In genomic region chr3:150739200-150739863, GRCh38 we compare ENCODE assay signal across 1 cellular context.
TF ChIP-seq lines count a peak whose summit lies in the region.

No MANE protein-coding gene starts in this region.

TF ChIP-seq in SK-N-SH, 30 proteins besides CTCF, POLR2A, EP300 and RAD21 (continued from another document):
- no peak for TF ChIP-seq MAX (IDR thresholded peaks at IDR 0.05; ENCODE audit: low read depth)
- TF ChIP-seq EZH2phosphoT487 (IDR thresholded peaks at IDR 0.05; ENCODE audit: borderline replicate concordance, low read depth): no peak
- TF ChIP-seq USF2 (IDR thresholded peaks at IDR 0.05; ENCODE audit: borderline replicate concordance, low read depth, low read length): no peak
- TF ChIP-seq FOXJ3 (CRISPR knock-in tag; IDR thresholded peaks at IDR 0.05): no peak
- no peak for TF ChIP-seq ELF1 (IDR thresholded peaks at IDR 0.05)
- TF ChIP-seq NRF1 (IDR thresholded peaks at IDR 0.05; ENCODE audit: low read depth, low read length): no peak
- TF ChIP-seq TAF1 (IDR thresholded peaks at IDR 0.05; ENCODE audit: borderline replicate concordance, low read depth, low read length): no peak
- TF ChIP-seq PBX3 (IDR thresholded peaks at IDR 0.05): no peak
- no peak for TF ChIP-seq SIN3A (IDR thresholded peaks at IDR 0.05; ENCODE audit: borderline replicate concordance, low read depth, low read length)
- TF ChIP-seq MXI1 (IDR thresholded peaks at IDR 0.05; ENCODE audit: low read depth, low read length): no peak
- TF ChIP-seq FOXM1 (IDR thresholded peaks at IDR 0.05; ENCODE audit: low read depth): no peak
- TF ChIP-seq USF1 (IDR thresholded peaks at IDR 0.05; ENCODE audit: borderline replicate concordance, low read depth): no peak
- no peak for TF ChIP-seq GATA2 (CRISPR knock-in tag; IDR thresholded peaks at IDR 0.05)
- TF ChIP-seq NFIC (IDR thresholded peaks at IDR 0.05; ENCODE audit: borderline replicate concordance): no peak
- TF ChIP-seq TCF12 (IDR thresholded peaks at IDR 0.05): no peak
